Comparison of ENCODE assay signal across 11 cellular contexts in genomic region chr5:31194892-31195291, GRCh38. TPM values are rescaled to one million over a fixed set of nuclear protein-coding genes. Genes with fewer than 3 reads are reported as not detected.
DNase-seq lines count a peak whose midpoint lies in the region; ATAC-seq and TF ChIP-seq lines count a peak whose summit lies in the region.
"Had no signal": no experiment of that assay in that cellular context is flagged by ENCODE, and none has a peak within 500 bp of the region (broad histone marks: within the 10 kb centered on the region; RNA-seq: fewer than 3 reads in every experiment).

No MANE protein-coding gene starts in this region.

- TF ChIP-seq POLR2A in Peyer's patch (IDR thresholded peaks at IDR 0.05) (no peak), ovary (IDR thresholded peaks at IDR 0.05) (no peak)

- no peak for ATAC-seq in esophagus mucosa
- ATAC-seq: activated CD4-positive, CD25-positive, alpha-beta regulatory T cell treated with anti-CD3 and anti-CD28 coated beads, Interleukin-2, amount 50 U/mL, for 24 hours had no signal

- DNase-seq in AG09309 (ENCODE audit: low read depth): no peak
- no peak for DNase-seq in Peyer's patch
- DNase-seq in fibroblast of the aortic adventitia (ENCODE audit: low read depth): no peak
- DNase-seq in ovary: no peak
- no peak for DNase-seq in SIG-M5 (lab: John Stamatoyannopoulos, UW)
- no peak for DNase-seq in NCI-H187 treated with DMSO at 0.1 percent for 48 hours (lab: John Stamatoyannopoulos, UW)
- no peak for DNase-seq in stimulated activated CD8-positive, alpha-beta memory T cell treated with anti-CD3 and anti-CD28 coated beads, Interleukin-4, amount 100 ng/mL, for 48 hours
- DNase-seq: COR-L47, NCI-H2081 had no signal

- H3K4me1 ChIP-seq in Peyer's patch: peaks cover 0 to 21% (median 0%) of the 10 kb centered on the region in 4 donors
- no peaks in the 10 kb centered on the region for H3K4me1 ChIP-seq in ovary (ENCODE audit: insufficient read depth)

- no peaks in the 10 kb centered on the region for H3K36me3 ChIP-seq in Peyer's patch
- no peaks in the 10 kb centered on the region for H3K36me3 ChIP-seq in ovary

- H3K27me3 ChIP-seq in Peyer's patch (no peaks in the 10 kb centered on the region), ovary (no peaks in the 10 kb centered on the region)

- intact Hi-C loops in ovary (cut with DNase I): no loop called here

- WGBS in ovary, 3 donors: 11 to 21% (median 14%) methylated on average over 4 of the region's 4 CpGs

- H3K27ac ChIP-seq in Peyer's patch: no peak overlapping the region
- H3K27ac ChIP-seq in ovary: no peak overlapping the region

- H3K9me3 ChIP-seq in Peyer's patch (no peaks in the 10 kb centered on the region), ovary (no peaks in the 10 kb centered on the region)

- TF ChIP-seq CTCF in AG09309 (IDR thresholded peaks at IDR 0.05; ENCODE audit: control insufficient read depth, insufficient read depth, low read depth, low read length, missing control alignments) (no peak), Peyer's patch (IDR thresholded peaks at IDR 0.05) (no peak), fibroblast of the aortic adventitia (IDR thresholded peaks at IDR 0.05; ENCODE audit: insufficient read depth, low read length) (no peak), ovary (IDR thresholded peaks at IDR 0.05) (no peak)

- no peak for TF ChIP-seq EP300 in ovary (IDR thresholded peaks at IDR 0.05)

- H3K4me3 ChIP-seq in AG09309 (ENCODE audit: control insufficient read depth, low read depth, low read length) (peak overlapping the region; percentile 47), Peyer's patch (peak overlapping the region in 3 of 4 donors; percentile 12 to 43 (median 42)), fibroblast of the aortic adventitia (ENCODE audit: low read depth, low read length) (peak overlapping the region; percentile 84), ovary (peak overlapping the region; percentile 32)

RNA-seq across cellular contexts. Expression of gene CDH6, which starts 1.4 kb away (rescaled TPM):
- total RNA-seq in Peyer's patch: 1 to 10 TPM in 2 of 4 donors, under 1 TPM in 2; 0.85 to 5.8 (median 1.1) TPM
- total RNA-seq in fibroblast of the aortic adventitia (ENCODE audit: low replicate concordance): 7.4 and 103 TPM in 2 replicates
- 10 to 100 TPM in 2 of 7 donors, 1 to 10 TPM in 3, under 1 TPM in 2; 0.68 to 19.2 (median 2.5) TPM for total RNA-seq in ovary
- polyA plus RNA-seq in ovary: 1 to 10 TPM; 1.4 to 7.0 TPM
- 0.60 TPM for total RNA-seq in esophagus mucosa

Comparison
In these comparisons a context has a peak if more than half of its experiments do, and no peak if none do; other contexts are left out.
1. H3K4me3 ChIP-seq: peak in every context shown above with its lines; median percentile 84 in fibroblast of the aortic adventitia; 47 in AG09309; 42 in Peyer's patch; 32 in ovary.